19 cellular contexts compared by ENCODE assay signal in the genomic region with DNA sequence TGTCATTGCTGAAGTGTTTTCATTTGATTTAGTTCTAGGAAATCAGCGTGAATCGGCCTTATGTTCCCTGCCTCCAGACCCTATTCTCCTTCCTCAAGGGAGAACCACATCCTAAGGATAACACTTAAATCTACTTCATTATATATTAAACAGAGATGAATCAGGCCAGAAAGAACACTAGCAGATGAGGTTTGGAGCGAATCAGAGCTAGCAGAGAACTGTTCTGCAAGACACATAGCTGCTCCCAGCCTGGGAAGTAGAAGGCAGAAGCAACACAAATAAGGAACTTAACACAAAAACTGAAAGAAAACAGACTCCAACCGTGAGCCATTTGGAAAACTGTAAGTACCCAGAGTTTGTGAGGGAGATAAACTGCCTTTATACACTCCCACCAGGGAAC.
DNase-seq lines count a peak whose midpoint lies in the region; ATAC-seq and TF ChIP-seq lines count a peak whose summit lies in the region.
"Had no signal": no experiment of that assay in that cellular context is flagged by ENCODE, and none has a peak within 500 bp of the region (broad histone marks: within the 10 kb centered on the region; RNA-seq: fewer than 3 reads in every experiment).

No MANE protein-coding gene starts in this region.

- TF ChIP-seq EP300 in SK-N-SH (IDR thresholded peaks at IDR 0.05; ENCODE audit: borderline replicate concordance in 1 of 2, low read depth in 1 of 2, low read length in 1 of 2): no peak

- H3K9me3 ChIP-seq in SK-N-SH (peaks cover 14% of the 10 kb centered on the region; the same call in 1 of the 2 replicates), upper lobe of right lung (no peaks in the 10 kb centered on the region)
- H3K9me3 ChIP-seq: esophagus squamous epithelium had no signal

- CTCF ChIA-PET in SK-N-SH (lab: Yijun Ruan, JAX): no interaction called here

- POLR2A ChIA-PET in SK-N-SH (lab: Yijun Ruan, JAX): no interaction called here

- ATAC-seq in SK-N-SH treated with all-trans-retinoic acid at 6 μM for 48 hours: no peak
- no peak for ATAC-seq in upper lobe of right lung
- no peak for ATAC-seq in HG02642 (IDR thresholded peaks at IDR 0.05; ENCODE audit: poor library complexity, unreplicated experiment)
- ATAC-seq: activated T-cell treated with anti-CD3 and anti-CD28 coated beads, Interleukin-2, amount 50 U/mL, for 4 hours had no signal

- H3K36me3 ChIP-seq in SK-N-SH (replicated peaks in 1 of 2; ENCODE audit: control insufficient read depth in 1 of 2, insufficient read depth in 2 of 2, low read length in 1 of 2): no peaks in the 10 kb centered on the region
- H3K36me3 ChIP-seq in upper lobe of right lung: no peaks in the 10 kb centered on the region
- H3K36me3 ChIP-seq: esophagus squamous epithelium had no signal

- intact Hi-C loops in upper lobe of right lung (cut with DNase I): no loop called here

- DNase-seq in SK-N-SH: no peak
- no peak for DNase-seq in caudate nucleus (lab: John Stamatoyannopoulos, UW)
- peak; percentile 41 for DNase-seq in iris pigment epithelial cell (ENCODE audit: low read depth)
- DNase-seq in upper lobe of right lung: no peak
- DNase-seq in DMS79 (lab: John Stamatoyannopoulos, UW): no peak
- DNase-seq in UCSD-AML1 (lab: John Stamatoyannopoulos, UW; ENCODE audit: unreplicated experiment): no peak
- DNase-seq: activated CD4-positive, alpha-beta memory T cell treated with anti-CD3 and anti-CD28 coated beads for 36 hours; activated naive CD8-positive, alpha-beta T cell treated with anti-CD3 and anti-CD28 coated beads, Interleukin-2, amount 10 ng/mL, durations not matched to agents 7 days and 5 days; activated T-cell treated with anti-CD3 and anti-CD28 coated beads, Interleukin-2, amount 50 U/mL, for 4 hours; central memory CD4-positive, alpha-beta T cell; DMS 273 treated with DMSO at 0.1 percent for 48 hours; effector CD8-positive, alpha-beta T cell; esophagus squamous epithelium; hypothalamus; NCI-H345; NK-92 treated with Interleukin-12 subunit alpha and Interleukin-12 subunit beta, amount 100 ng/mL, for 24 hours had no signal

- peak overlapping the region; percentile 29; the same call in 1 of the 2 replicates for H3K9ac ChIP-seq in SK-N-SH

- H3K4me3 ChIP-seq in SK-N-SH (ENCODE audit: low read depth in 2 of 2, low read length in 1 of 2) (no peak overlapping the region), upper lobe of right lung (no peak overlapping the region)
- H3K4me3 ChIP-seq: esophagus squamous epithelium had no signal

- peaks cover 0 to 23% of the 10 kb centered on the region in 2 experiments; a peak in 2 of 4 replicates for H3K4me1 ChIP-seq in SK-N-SH (ENCODE audit: control insufficient read depth in 1 of 2, insufficient read depth in 2 of 2, low read depth in 1 of 2, low read length in 1 of 2)
- peaks cover 6% of the 10 kb centered on the region for H3K4me1 ChIP-seq in upper lobe of right lung

- no peaks in the 10 kb centered on the region for H3K27me3 ChIP-seq in SK-N-SH (ENCODE audit: insufficient read depth)
- H3K27me3 ChIP-seq in upper lobe of right lung: no peaks in the 10 kb centered on the region
- H3K27me3 ChIP-seq: esophagus squamous epithelium had no signal

- 51% methylated on average over 4 of the region's 4 CpGs for WGBS in SK-N-SH (ENCODE audit: low lambda C conversion rate)

- H3K79me2 ChIP-seq in SK-N-SH (ENCODE audit: insufficient read depth): no peaks in the 10 kb centered on the region

- no peaks in the 10 kb centered on the region for H3K9me2 ChIP-seq in SK-N-SH

- no peaks in the 10 kb centered on the region for H4K20me1 ChIP-seq in SK-N-SH (ENCODE audit: insufficient read depth)

- H3K27ac ChIP-seq in SK-N-SH (ENCODE audit: low read depth in 2 of 2, low read length in 1 of 2) (peak overlapping the region in 1 of 2 experiments; percentile 95; a peak in 2 of 4 replicates), caudate nucleus (ENCODE audit: low read depth, low read length) (peak overlapping the region; percentile 20), upper lobe of right lung (peak overlapping the region; percentile 59)
- H3K27ac ChIP-seq: 22Rv1, esophagus squamous epithelium had no signal

- H3K4me2 ChIP-seq in SK-N-SH: peak overlapping the region; percentile 49

- TF ChIP-seq CTCF in SK-N-SH (IDR thresholded peaks at IDR 0.05) (no peak), upper lobe of right lung (IDR thresholded peaks at IDR 0.05) (no peak)

- H2AFZ ChIP-seq in SK-N-SH (ENCODE audit: low read depth): peak overlapping the region; percentile 77

- TF ChIP-seq RAD21 in SK-N-SH (IDR thresholded peaks at IDR 0.05; ENCODE audit: low read length): no peak

- H3F3A ChIP-seq in SK-N-SH (replicated peaks; ENCODE audit: insufficient read depth): peaks cover 23% of the 10 kb centered on the region

TF ChIP-seq in SK-N-SH, 30 proteins besides CTCF, POLR2A, EP300 and RAD21:
- no peak for TF ChIP-seq RFX5 (IDR thresholded peaks at IDR 0.05; ENCODE audit: low read length)
- TF ChIP-seq, protein P1, sequence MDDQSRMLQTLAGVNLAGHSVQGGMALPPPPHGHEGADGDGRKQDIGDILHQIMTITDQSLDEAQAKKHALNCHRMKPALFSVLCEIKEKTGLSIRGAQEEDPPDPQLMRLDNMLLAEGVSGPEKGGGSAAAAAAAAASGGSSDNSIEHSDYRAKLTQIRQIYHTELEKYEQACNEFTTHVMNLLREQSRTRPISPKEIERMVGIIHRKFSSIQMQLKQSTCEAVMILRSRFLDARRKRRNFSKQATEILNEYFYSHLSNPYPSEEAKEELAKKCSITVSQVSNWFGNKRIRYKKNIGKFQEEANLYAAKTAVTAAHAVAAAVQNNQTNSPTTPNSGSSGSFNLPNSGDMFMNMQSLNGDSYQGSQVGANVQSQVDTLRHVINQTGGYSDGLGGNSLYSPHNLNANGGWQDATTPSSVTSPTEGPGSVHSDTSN (IDR thresholded peaks at IDR 0.05): no peak
- no peak for TF ChIP-seq POLR2AphosphoS5 (IDR thresholded peaks at IDR 0.05; ENCODE audit: low read depth, low read length)
- TF ChIP-seq MXI1 (IDR thresholded peaks at IDR 0.05; ENCODE audit: low read depth, low read length): no peak
- TF ChIP-seq EZH2phosphoT487 (IDR thresholded peaks at IDR 0.05; ENCODE audit: borderline replicate concordance, low read depth): no peak

TF ChIP-seq in SK-N-SH treated with all-trans-retinoic acid at 6 μM for 48 hours, 23 proteins besides CTCF, POLR2A, EP300 and RAD21 (continues in another document):
- TF ChIP-seq, protein P2, sequence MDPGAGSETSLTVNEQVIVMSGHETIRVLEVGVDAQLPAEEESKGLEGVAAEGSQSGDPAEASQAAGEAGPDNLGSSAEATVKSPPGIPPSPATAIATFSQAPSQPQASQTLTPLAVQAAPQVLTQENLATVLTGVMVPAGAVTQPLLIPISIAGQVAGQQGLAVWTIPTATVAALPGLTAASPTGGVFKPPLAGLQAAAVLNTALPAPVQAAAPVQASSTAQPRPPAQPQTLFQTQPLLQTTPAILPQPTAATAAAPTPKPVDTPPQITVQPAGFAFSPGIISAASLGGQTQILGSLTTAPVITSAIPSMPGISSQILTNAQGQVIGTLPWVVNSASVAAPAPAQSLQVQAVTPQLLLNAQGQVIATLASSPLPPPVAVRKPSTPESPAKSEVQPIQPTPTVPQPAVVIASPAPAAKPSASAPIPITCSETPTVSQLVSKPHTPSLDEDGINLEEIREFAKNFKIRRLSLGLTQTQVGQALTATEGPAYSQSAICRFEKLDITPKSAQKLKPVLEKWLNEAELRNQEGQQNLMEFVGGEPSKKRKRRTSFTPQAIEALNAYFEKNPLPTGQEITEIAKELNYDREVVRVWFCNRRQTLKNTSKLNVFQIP (CRISPR knock-in tag; IDR thresholded peaks at IDR 0.05; ENCODE audit: borderline replicate concordance, low read depth): no peak
- TF ChIP-seq CSDC2 (CRISPR knock-in tag; IDR thresholded peaks at IDR 0.05): no peak
- no peak for TF ChIP-seq ZFP3 (CRISPR knock-in tag; IDR thresholded peaks at IDR 0.05)
- no peak for TF ChIP-seq ZNF8 (CRISPR knock-in tag; IDR thresholded peaks at IDR 0.05)
- no peak for TF ChIP-seq BACH2 (CRISPR knock-in tag; IDR thresholded peaks at IDR 0.05; ENCODE audit: borderline replicate concordance)
- TF ChIP-seq TCF4 (CRISPR knock-in tag; IDR thresholded peaks at IDR 0.05; ENCODE audit: borderline replicate concordance): no peak
- no peak for TF ChIP-seq TOX (CRISPR knock-in tag; IDR thresholded peaks at IDR 0.05; ENCODE audit: borderline replicate concordance)
- TF ChIP-seq, protein P3, sequence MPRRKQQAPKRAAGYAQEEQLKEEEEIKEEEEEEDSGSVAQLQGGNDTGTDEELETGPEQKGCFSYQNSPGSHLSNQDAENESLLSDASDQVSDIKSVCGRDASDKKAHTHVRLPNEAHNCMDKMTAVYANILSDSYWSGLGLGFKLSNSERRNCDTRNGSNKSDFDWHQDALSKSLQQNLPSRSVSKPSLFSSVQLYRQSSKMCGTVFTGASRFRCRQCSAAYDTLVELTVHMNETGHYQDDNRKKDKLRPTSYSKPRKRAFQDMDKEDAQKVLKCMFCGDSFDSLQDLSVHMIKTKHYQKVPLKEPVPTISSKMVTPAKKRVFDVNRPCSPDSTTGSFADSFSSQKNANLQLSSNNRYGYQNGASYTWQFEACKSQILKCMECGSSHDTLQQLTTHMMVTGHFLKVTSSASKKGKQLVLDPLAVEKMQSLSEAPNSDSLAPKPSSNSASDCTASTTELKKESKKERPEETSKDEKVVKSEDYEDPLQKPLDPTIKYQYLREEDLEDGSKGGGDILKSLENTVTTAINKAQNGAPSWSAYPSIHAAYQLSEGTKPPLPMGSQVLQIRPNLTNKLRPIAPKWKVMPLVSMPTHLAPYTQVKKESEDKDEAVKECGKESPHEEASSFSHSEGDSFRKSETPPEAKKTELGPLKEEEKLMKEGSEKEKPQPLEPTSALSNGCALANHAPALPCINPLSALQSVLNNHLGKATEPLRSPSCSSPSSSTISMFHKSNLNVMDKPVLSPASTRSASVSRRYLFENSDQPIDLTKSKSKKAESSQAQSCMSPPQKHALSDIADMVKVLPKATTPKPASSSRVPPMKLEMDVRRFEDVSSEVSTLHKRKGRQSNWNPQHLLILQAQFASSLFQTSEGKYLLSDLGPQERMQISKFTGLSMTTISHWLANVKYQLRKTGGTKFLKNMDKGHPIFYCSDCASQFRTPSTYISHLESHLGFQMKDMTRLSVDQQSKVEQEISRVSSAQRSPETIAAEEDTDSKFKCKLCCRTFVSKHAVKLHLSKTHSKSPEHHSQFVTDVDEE (CRISPR knock-in tag; IDR thresholded peaks at IDR 0.05): no peak
- TF ChIP-seq ARNTL (CRISPR knock-in tag; IDR thresholded peaks at IDR 0.05; ENCODE audit: borderline replicate concordance, low read depth): no peak
- no peak for TF ChIP-seq ISL1 (CRISPR knock-in tag; IDR thresholded peaks at IDR 0.05)
- TF ChIP-seq SNAI2 (CRISPR knock-in tag; IDR thresholded peaks at IDR 0.05): no peak
